ENCODE assay signal across 1 cellular context in the genomic region with DNA sequence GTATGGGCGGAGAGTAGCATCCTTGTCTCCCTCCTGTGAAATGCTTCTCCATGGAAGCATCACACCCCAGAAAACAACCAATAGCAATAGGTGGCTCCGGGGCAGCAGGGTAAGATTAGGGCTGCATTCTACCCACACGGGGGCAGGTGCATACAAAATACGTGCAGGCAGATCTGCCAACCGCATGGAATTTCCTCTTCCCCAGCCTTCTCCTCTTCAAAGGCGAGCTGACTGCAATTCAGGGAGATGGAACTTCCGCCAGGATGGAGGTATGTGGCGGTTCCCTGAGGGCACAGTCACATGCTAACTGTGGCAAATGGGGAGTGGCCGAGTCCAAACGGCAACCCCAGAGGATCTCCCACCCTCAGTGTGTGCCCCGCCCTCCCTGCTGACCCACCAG.
TF ChIP-seq lines count a peak whose summit lies in the region.

No MANE protein-coding gene starts in this region.

TF ChIP-seq in H1, 55 proteins besides CTCF, POLR2A, EP300 and RAD21:
- TF ChIP-seq NANOG (IDR thresholded peaks at IDR 0.05; ENCODE audit: insufficient read depth, low read depth, low read length, poor library complexity, severe bottlenecking) = no peak
- no peak for TF ChIP-seq SAP30 (IDR thresholded peaks at IDR 0.05; ENCODE audit: insufficient read depth, insufficient replicate concordance, low read length)
- TF ChIP-seq, protein P1, sequence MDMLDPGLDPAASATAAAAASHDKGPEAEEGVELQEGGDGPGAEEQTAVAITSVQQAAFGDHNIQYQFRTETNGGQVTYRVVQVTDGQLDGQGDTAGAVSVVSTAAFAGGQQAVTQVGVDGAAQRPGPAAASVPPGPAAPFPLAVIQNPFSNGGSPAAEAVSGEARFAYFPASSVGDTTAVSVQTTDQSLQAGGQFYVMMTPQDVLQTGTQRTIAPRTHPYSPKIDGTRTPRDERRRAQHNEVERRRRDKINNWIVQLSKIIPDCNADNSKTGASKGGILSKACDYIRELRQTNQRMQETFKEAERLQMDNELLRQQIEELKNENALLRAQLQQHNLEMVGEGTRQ (IDR thresholded peaks at IDR 0.05; ENCODE audit: low read length) = 0 out of 2 replicates have a peak, but pooled peaks have one; percentile 9
- TF ChIP-seq KDM4A (IDR thresholded peaks at IDR 0.05; ENCODE audit: low read depth, low read length, severe bottlenecking) = no peak
- TF ChIP-seq TEAD4 (IDR thresholded peaks at IDR 0.05; ENCODE audit: low read depth, low read length) = peak; percentile 90
- TF ChIP-seq BACH1 (IDR thresholded peaks at IDR 0.05; ENCODE audit: low read length) = no peak
- no peak for TF ChIP-seq KDM1A (IDR thresholded peaks at IDR 0.05; ENCODE audit: borderline replicate concordance, low read length)
- TF ChIP-seq SUZ12 (IDR thresholded peaks at IDR 0.05; ENCODE audit: low read length) = no peak
